In the genomic region with DNA sequence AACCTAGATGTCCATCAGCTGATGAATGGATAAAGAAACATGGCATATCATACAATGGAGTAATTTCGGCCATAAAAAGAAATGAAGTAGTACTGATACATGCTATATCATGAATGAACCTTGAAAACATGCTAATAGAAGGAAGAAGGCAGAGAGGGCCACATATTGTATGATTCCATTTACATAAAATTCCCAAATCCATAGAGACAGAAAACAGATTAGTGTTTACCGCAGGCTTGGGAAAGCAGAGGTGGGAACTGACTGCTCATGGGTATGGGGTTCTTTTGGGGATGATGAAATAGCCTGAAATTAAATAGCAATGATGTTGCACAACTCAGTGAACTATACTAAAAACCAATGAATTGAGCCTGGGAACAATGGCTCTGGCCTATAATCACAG, we compare ENCODE assay signal across 14 cellular contexts.
"Had no signal": no experiment of that assay in that cellular context is flagged by ENCODE, and none has a peak within 500 bp of the region (broad histone marks: within the 10 kb centered on the region; RNA-seq: fewer than 3 reads in every experiment).

No MANE protein-coding gene starts in this region.

- H3K4me1 Mint-ChIP-seq: activated B cell treated with CpG ODN at 0.5 μM for 24 hours; activated naive CD8-positive, alpha-beta T cell treated with anti-CD3 and anti-CD28 coated beads, Interleukin-2, amount 10 ng/mL, durations not matched to agents 7 days and 5 days; memory B cell; natural killer cell had no signal

- H3K9me3 ChIP-seq: ascending aorta, esophagus muscularis mucosa, left lung, thoracic aorta had no signal

- H3K4me3 ChIP-seq: ascending aorta, esophagus muscularis mucosa, left lung, thoracic aorta had no signal

- H3K4me1 ChIP-seq: ascending aorta, esophagus muscularis mucosa, left lung had no signal

- H3K4me3 Mint-ChIP-seq: activated B cell treated with CpG ODN at 0.5 μM for 24 hours; activated CD4-positive, alpha-beta T cell treated with anti-CD3 and anti-CD28 coated beads, Interleukin-2, amount 10 ng/mL, durations not matched to agents 24 days and 14 days; activated naive CD8-positive, alpha-beta T cell treated with anti-CD3 and anti-CD28 coated beads, Interleukin-2, amount 10 ng/mL, durations not matched to agents 7 days and 5 days; memory B cell; natural killer cell had no signal

- H3K9me3 Mint-ChIP-seq: activated B cell treated with CpG ODN at 0.5 μM for 24 hours; activated CD4-positive, alpha-beta T cell treated with anti-CD3 and anti-CD28 coated beads, Interleukin-2, amount 10 ng/mL, durations not matched to agents 24 days and 14 days; activated naive CD8-positive, alpha-beta T cell treated with anti-CD3 and anti-CD28 coated beads, Interleukin-2, amount 10 ng/mL, durations not matched to agents 7 days and 5 days; memory B cell; natural killer cell had no signal

- H3K27me3 ChIP-seq: ascending aorta, esophagus muscularis mucosa, left lung had no signal

- H3K36me3 Mint-ChIP-seq: natural killer cell had no signal

- H3K27ac Mint-ChIP-seq: activated B cell treated with CpG ODN at 0.5 μM for 24 hours; activated CD4-positive, alpha-beta T cell treated with anti-CD3 and anti-CD28 coated beads, Interleukin-2, amount 10 ng/mL, durations not matched to agents 24 days and 14 days; activated naive CD8-positive, alpha-beta T cell treated with anti-CD3 and anti-CD28 coated beads, Interleukin-2, amount 10 ng/mL, durations not matched to agents 7 days and 5 days; memory B cell; natural killer cell had no signal

- ATAC-seq: left lung; natural killer cell; stimulated activated naive CD8-positive, alpha-beta T cell treated with anti-CD3 and anti-CD28 coated beads, Interleukin-15, Interleukin-2, amounts not matched to agents 100 U/mL and 50 U/mL, for 24 hours had no signal

- DNase-seq: activated B cell treated with CpG ODN at 0.5 μM for 24 hours; activated CD4-positive, alpha-beta T cell treated with anti-CD3 and anti-CD28 coated beads, Interleukin-2, amount 10 ng/mL, durations not matched to agents 24 days and 14 days; activated gamma-delta T cell treated with Interleukin-2 at 50 U/mL for 16 hours; activated naive CD8-positive, alpha-beta T cell treated with anti-CD3 and anti-CD28 coated beads, Interleukin-2, amount 10 ng/mL, durations not matched to agents 7 days and 5 days; activated T-cell treated with anti-CD3 and anti-CD28 coated beads, Interleukin-2, amount 50 U/mL, for 1 hour; left lung; natural killer cell; stimulated activated CD4-positive, alpha-beta T cell treated with anti-CD3 and anti-CD28 coated beads, Interleukin-4, amount 100 ng/mL, for 1 hour; stimulated activated CD8-positive, alpha-beta memory T cell treated with anti-CD3 and anti-CD28 coated beads, Interleukin-4, amount 100 ng/mL, for 48 hours; stimulated activated naive CD8-positive, alpha-beta T cell treated with anti-CD3 and anti-CD28 coated beads, Interleukin-15, Interleukin-2, amounts not matched to agents 100 U/mL and 50 U/mL, for 24 hours had no signal

- H3K27ac ChIP-seq: ascending aorta, esophagus muscularis mucosa, left lung, thoracic aorta had no signal

- H3K27me3 Mint-ChIP-seq: activated B cell treated with CpG ODN at 0.5 μM for 24 hours; activated CD4-positive, alpha-beta T cell treated with anti-CD3 and anti-CD28 coated beads, Interleukin-2, amount 10 ng/mL, durations not matched to agents 24 days and 14 days; activated naive CD8-positive, alpha-beta T cell treated with anti-CD3 and anti-CD28 coated beads, Interleukin-2, amount 10 ng/mL, durations not matched to agents 7 days and 5 days; memory B cell had no signal
